Comparison of ENCODE assay signal across 10 cellular contexts in genomic region chr3:159711560-159712333, GRCh38.
A peak's percentile ranks its signal among the peaks of the same experiment; 100 is the strongest.
DNase-seq lines count a peak whose midpoint lies in the region; ATAC-seq lines count a peak whose summit lies in the region.
"Had no signal": no experiment of that assay in that cellular context is flagged by ENCODE, and none has a peak within 500 bp of the region (broad histone marks: within the 10 kb centered on the region; RNA-seq: fewer than 3 reads in every experiment).

No MANE protein-coding gene starts in this region.

- ATAC-seq in Right ventricle myocardium inferior, result peak; percentile 83
- ATAC-seq in HG03442 (IDR thresholded peaks at IDR 0.05; ENCODE audit: unreplicated experiment), result no peak
- ATAC-seq in GM21786 (IDR thresholded peaks at IDR 0.05; ENCODE audit: unreplicated experiment), result no peak

- intact Hi-C loops in Right ventricle myocardium inferior (cut with DNase I), result no loop called here

- H3K4me1 Mint-ChIP-seq in immature natural killer cell, result no peaks in the 10 kb centered on the region

- H3K27me3 Mint-ChIP-seq in immature natural killer cell (ENCODE audit: low read depth in 3 of 3), result peaks cover 0 to 2% (median 2%) of the 10 kb centered on the region in 3 donors

- H3K4me3 Mint-ChIP-seq in immature natural killer cell, result no peak overlapping the region

- H3K36me3 Mint-ChIP-seq in immature natural killer cell, result no peaks in the 10 kb centered on the region

- peaks cover 2 to 9% (median 6%) of the 10 kb centered on the region in 6 donors for H3K9me3 Mint-ChIP-seq in immature natural killer cell

- H3K27ac Mint-ChIP-seq in immature natural killer cell, result no peak overlapping the region

- DNase-seq in GM04504 (ENCODE audit: low read depth), result peak; percentile 81
- peak; percentile 17 for DNase-seq in UCSD-AML1 (lab: John Stamatoyannopoulos, UW; ENCODE audit: unreplicated experiment)
- no peak for DNase-seq in Right ventricle myocardium inferior (ENCODE audit: missing footprints)
- DNase-seq in pulmonary artery endothelial cell (ENCODE audit: low read depth, low spot score), result peak; percentile 98
- DNase-seq in immature natural killer cell, result no peak
- DNase-seq in amygdala (lab: John Stamatoyannopoulos, UW), result no peak
- DNase-seq: activated T-cell treated with anti-CD3 and anti-CD28 coated beads for 4 hours, head of caudate nucleus had no signal

Comparison
In these comparisons a context has a peak if more than half of its experiments do, and no peak if none do; other contexts are left out.
1. DNase-seq: peak in GM04504 (single experiment), UCSD-AML1 (single experiment) and pulmonary artery endothelial cell (single experiment); none in Right ventricle myocardium inferior (single experiment), immature natural killer cell (0 of 3) and amygdala (0 of 56).